ENCODE assay signal across 9 cellular contexts in genomic region chr3:49500408-49501257, GRCh38. TPM values are rescaled to one million over a fixed set of nuclear protein-coding genes. Genes with fewer than 3 reads are reported as not detected.
A peak's percentile ranks its signal among the peaks of the same experiment; 100 is the strongest.
DNase-seq lines count a peak whose midpoint lies in the region; ATAC-seq and TF ChIP-seq lines count a peak whose summit lies in the region.
"Had no signal": no experiment of that assay in that cellular context is flagged by ENCODE, and none has a peak within 500 bp of the region (broad histone marks: within the 10 kb centered on the region; RNA-seq: fewer than 3 reads in every experiment).

No MANE protein-coding gene starts in this region.

- peak overlapping the region; percentile 78 for H3K4me2 ChIP-seq in smooth muscle cell

- H3K27me3 Mint-ChIP-seq in naive thymus-derived CD8-positive, alpha-beta T cell: no peaks in the 10 kb centered on the region
- H3K27me3 Mint-ChIP-seq: memory B cell had no signal

- no peaks in the 10 kb centered on the region for H4K20me1 ChIP-seq in smooth muscle cell (ENCODE audit: low read depth)

- H3K27ac ChIP-seq in HL-60 (replicated peaks): no peak overlapping the region
- H3K27ac ChIP-seq in left ventricle myocardium inferior (replicated peaks): peak overlapping the region; percentile 86
- H3K27ac ChIP-seq in smooth muscle cell (ENCODE audit: low read depth): peak overlapping the region; percentile 98

- H3F3A ChIP-seq in smooth muscle cell (ENCODE audit: low read depth): peaks cover 21% of the 10 kb centered on the region

- 14% methylated on average over 7 of the region's 7 CpGs for WGBS in smooth muscle cell (ENCODE audit: low lambda C conversion rate)

- H3K9me3 ChIP-seq in left ventricle myocardium inferior (replicated peaks) (no peaks in the 10 kb centered on the region), smooth muscle cell (replicated peaks; ENCODE audit: low read depth) (no peaks in the 10 kb centered on the region)

- POLR2A ChIA-PET in naive thymus-derived CD8-positive, alpha-beta T cell (lab: Charles Lee): interaction anchor here (0.6 kb wide), 1 partner anchor 249 kb away, joined by 3 read pairs; no protein-coding TSS in a partner anchor

- peak; percentile 35 to 48 for DNase-seq in HL-60 (ENCODE audit: low read depth in 1 of 2, low spot score in 1 of 2)
- peak; percentile 40 for DNase-seq in left ventricle myocardium inferior
- DNase-seq in smooth muscle cell (lab: John Stamatoyannopoulos, UW; ENCODE audit: unreplicated experiment): no peak
- DNase-seq in DMS53 treated with DMSO at 0.1 percent for 48 hours (lab: John Stamatoyannopoulos, UW; ENCODE audit: unreplicated experiment): no peak
- no peak for DNase-seq in naive thymus-derived CD8-positive, alpha-beta T cell
- DNase-seq in 8988T: no peak

- H3K4me1 ChIP-seq in left ventricle myocardium inferior (peaks cover 48% of the 10 kb centered on the region), smooth muscle cell (ENCODE audit: low read depth) (peaks cover 4% of the 10 kb centered on the region)

- peaks cover 52% of the 10 kb centered on the region for H3K79me2 ChIP-seq in smooth muscle cell (ENCODE audit: low read depth)

- H3K4me1 Mint-ChIP-seq in naive thymus-derived CD8-positive, alpha-beta T cell: peaks cover 20 to 28% (median 25%) of the 10 kb centered on the region in 4 donors

- H3K9ac ChIP-seq in smooth muscle cell (ENCODE audit: low read depth): peak overlapping the region; percentile 81

- no peak overlapping the region for H3K4me3 Mint-ChIP-seq in naive thymus-derived CD8-positive, alpha-beta T cell
- H3K4me3 Mint-ChIP-seq: memory B cell had no signal

- H3K27ac Mint-ChIP-seq in naive thymus-derived CD8-positive, alpha-beta T cell: peak overlapping the region in 5 of 10 donors; percentile 2 to 47 (median 38)
- H3K27ac Mint-ChIP-seq: memory B cell had no signal

- no peak overlapping the region for H2AFZ ChIP-seq in smooth muscle cell (ENCODE audit: low read depth)

- H3K36me3 ChIP-seq in left ventricle myocardium inferior (peaks cover 5% of the 10 kb centered on the region), smooth muscle cell (ENCODE audit: low read depth) (no peaks in the 10 kb centered on the region)

- H3K36me3 Mint-ChIP-seq in naive thymus-derived CD8-positive, alpha-beta T cell: peaks cover 0 to 19% (median 3%) of the 10 kb centered on the region in 3 donors

- TF ChIP-seq CTCF in HL-60 (IDR thresholded peaks at IDR 0.05; ENCODE audit: insufficient read depth, low read length) (no peak), WI38 (IDR thresholded peaks at IDR 0.05; ENCODE audit: low read depth, low read length) (no peak), left ventricle myocardium inferior (IDR thresholded peaks at IDR 0.05; ENCODE audit: borderline replicate concordance) (no peak), smooth muscle cell (IDR thresholded peaks at IDR 0.05; ENCODE audit: borderline replicate concordance, insufficient read depth, poor library complexity, severe bottlenecking) (no peak)

- no peaks in the 10 kb centered on the region for H3K9me3 Mint-ChIP-seq in naive thymus-derived CD8-positive, alpha-beta T cell
- H3K9me3 Mint-ChIP-seq: memory B cell had no signal

- H3K4me3 ChIP-seq in HL-60 (replicated peaks; ENCODE audit: insufficient read depth, low read length) (no peak overlapping the region), WI38 (ENCODE audit: low read depth, low read length) (peak overlapping the region; percentile 28), left ventricle myocardium inferior (peak overlapping the region; percentile 23), smooth muscle cell (no peak overlapping the region)

- ATAC-seq in naive thymus-derived CD8-positive, alpha-beta T cell: no peak
- no peak for ATAC-seq in HG03432 (IDR thresholded peaks at IDR 0.05; ENCODE audit: unreplicated experiment)

- intact Hi-C loops in left ventricle myocardium inferior (cut with micrococcal nuclease): no loop called here

- H3K27me3 ChIP-seq in HL-60 (ENCODE audit: insufficient read depth, poor library complexity, severe bottlenecking) (no peaks in the 10 kb centered on the region), left ventricle myocardium inferior (ENCODE audit: low read depth) (no peaks in the 10 kb centered on the region), smooth muscle cell (ENCODE audit: low read depth) (no peaks in the 10 kb centered on the region)

RNA-seq across cellular contexts. Expression of gene DAG1, which starts 30.6 kb away (rescaled TPM):
- total RNA-seq in left ventricle myocardium inferior (117 TPM), smooth muscle cell (61.6 and 65.2 TPM in 2 replicates)
- 32.1 and 53.0 TPM in 2 replicates for polyA plus RNA-seq in smooth muscle cell
- total RNA-seq in naive thymus-derived CD8-positive, alpha-beta T cell: 10 to 100 TPM; 16.8 to 20.3 TPM
- 1 to 10 TPM; 4.6 to 6.4 (median 4.7) TPM for polyA plus RNA-seq in naive thymus-derived CD8-positive, alpha-beta T cell

RNA-seq across cellular contexts. Expression of gene BSN, which starts 53.6 kb away (rescaled TPM):
- total RNA-seq in left ventricle myocardium inferior: 0.55 TPM
- total RNA-seq in smooth muscle cell: under 0.01 and 0.22 TPM in 2 replicates
- 0.07 and 0.50 TPM in 2 replicates for polyA plus RNA-seq in smooth muscle cell
- under 1 TPM; 0.22 to 0.23 TPM for total RNA-seq in naive thymus-derived CD8-positive, alpha-beta T cell
- under 1 TPM in 1 of 3 donors, not detected in 2; 0.19 TPM for polyA plus RNA-seq in naive thymus-derived CD8-positive, alpha-beta T cell

Comparison
In these comparisons a context has a peak if more than half of its experiments do, and no peak if none do; other contexts are left out.
1. DNase-seq: peak in HL-60 (2 of 2) and left ventricle myocardium inferior (single experiment); none in smooth muscle cell (single experiment), DMS53 treated with DMSO at 0.1 percent for 48 hours (single experiment), naive thymus-derived CD8-positive, alpha-beta T cell (0 of 10) and 8988T (single experiment).
2. H3K4me3 ChIP-seq: peak in WI38 (single experiment) and left ventricle myocardium inferior (single experiment); none in HL-60 (single experiment) and smooth muscle cell (single experiment).